In genomic region chr18:79503891-79504475, GRCh38 we compare ENCODE assay signal across 11 cellular contexts.
A peak's percentile ranks its signal among the peaks of the same experiment; 100 is the strongest.
DNase-seq lines count a peak whose midpoint lies in the region; ATAC-seq and FAIRE-seq lines count a peak whose summit lies in the region.
"Had no signal": no experiment of that assay in that cellular context is flagged by ENCODE, and none has a peak within 500 bp of the region (broad histone marks: within the 10 kb centered on the region; RNA-seq: fewer than 3 reads in every experiment).

No MANE protein-coding gene starts in this region.

- H3K27me3 Mint-ChIP-seq in central memory CD8-positive, alpha-beta T cell, result no peaks in the 10 kb centered on the region

- intact Hi-C loops in posterior vena cava (cut with DNase I), result loop anchor here in 1 of 2 donors (10.0 kb wide), 1 partner anchor 119 kb away; no protein-coding TSS in a partner anchor

- peaks cover 5% of the 10 kb centered on the region for H3K36me3 Mint-ChIP-seq in central memory CD8-positive, alpha-beta T cell (ENCODE audit: insufficient read depth)

- no peak for FAIRE-seq in urothelium cell line (lab: Jason Lieb, UNC)
- FAIRE-seq: endothelial cell of umbilical vein had no signal

- peaks cover 32% of the 10 kb centered on the region for H3K4me1 Mint-ChIP-seq in central memory CD8-positive, alpha-beta T cell

- ATAC-seq in central memory CD8-positive, alpha-beta T cell (replicated peaks; ENCODE audit: extremely low read depth, poor library complexity, severe bottlenecking), result no peak
- no peak for ATAC-seq in GM21786 (IDR thresholded peaks at IDR 0.05; ENCODE audit: unreplicated experiment)
- ATAC-seq: left colon had no signal

- H3K9me3 Mint-ChIP-seq in central memory CD8-positive, alpha-beta T cell, result peaks cover 12% of the 10 kb centered on the region

- DNase-seq in activated CD4-positive, CD25-positive, alpha-beta regulatory T cell treated with anti-CD3 and anti-CD28 coated beads, Interleukin-2, amount 50 U/mL, for 72 hours, result peak; percentile 23
- DNase-seq in activated CD4-positive, CD25-positive, alpha-beta regulatory T cell (lab: John Stamatoyannopoulos, UW), result no peak
- DNase-seq in MV-4-11 (lab: John Stamatoyannopoulos, UW) (peak; percentile 8), posterior vena cava (ENCODE audit: low spot score) (peak; percentile 38), NCI-H1105 (lab: John Stamatoyannopoulos, UW) (no peak), urothelium cell line (ENCODE audit: low spot score) (no peak)
- no peak for DNase-seq in central memory CD8-positive, alpha-beta T cell (ENCODE audit: low spot score in 2 of 2)
- DNase-seq: NCI-H69 had no signal

- H3K4me3 Mint-ChIP-seq in central memory CD8-positive, alpha-beta T cell, result no peak overlapping the region

- H3K27ac Mint-ChIP-seq in central memory CD8-positive, alpha-beta T cell (ENCODE audit: low read depth), result peak overlapping the region; percentile 90

Comparison
In these comparisons a context has a peak if more than half of its experiments do, and no peak if none do; other contexts are left out.
1. DNase-seq: peak in activated CD4-positive, CD25-positive, alpha-beta regulatory T cell treated with anti-CD3 and anti-CD28 coated beads, Interleukin-2, amount 50 U/mL, for 72 hours (single experiment), MV-4-11 (single experiment) and posterior vena cava (single experiment); none in activated CD4-positive, CD25-positive, alpha-beta regulatory T cell (0 of 4), central memory CD8-positive, alpha-beta T cell (0 of 2), NCI-H1105 (single experiment) and urothelium cell line (single experiment).